ENCODE assay signal across 24 cellular contexts in the genomic region with DNA sequence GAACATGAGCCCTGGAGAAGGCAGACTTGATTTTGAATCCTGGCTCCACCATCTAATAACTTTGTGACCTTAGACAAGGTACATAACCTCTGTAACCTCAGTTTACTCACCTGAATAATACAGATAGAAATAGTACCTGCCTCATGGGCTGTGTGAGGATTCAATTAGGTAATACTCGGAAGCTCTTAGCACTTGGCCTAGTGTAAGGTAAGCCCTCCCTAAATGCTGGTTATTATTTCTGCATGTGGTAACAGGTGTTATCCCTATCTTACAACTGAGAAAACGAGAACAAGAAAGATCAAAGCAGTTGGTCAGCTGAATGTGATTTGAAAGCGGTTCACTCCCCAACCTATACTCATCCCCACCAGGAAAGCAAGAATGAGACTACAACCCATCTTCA. TPM values are rescaled to one million over a fixed set of nuclear protein-coding genes. Genes with fewer than 3 reads are reported as not detected.
"Had no signal": no experiment of that assay in that cellular context is flagged by ENCODE, and none has a peak within 500 bp of the region (broad histone marks: within the 10 kb centered on the region; RNA-seq: fewer than 3 reads in every experiment).

No MANE protein-coding gene starts in this region.

- H3K4me3 Mint-ChIP-seq: activated CD4-positive, alpha-beta memory T cell treated with anti-CD3 and anti-CD28 coated beads for 36 hours; activated CD4-positive, alpha-beta T cell treated with anti-CD3 and anti-CD28 coated beads for 36 hours; activated CD4-positive, alpha-beta T cell treated with anti-CD3 and anti-CD28 coated beads, Interleukin-2, amount 10 ng/mL, durations not matched to agents 24 days and 14 days; activated naive CD4-positive, alpha-beta T cell treated with anti-CD3 and anti-CD28 coated beads, Interleukin-2, amount 10 ng/mL, durations not matched to agents 7 days and 5 days; activated naive CD8-positive, alpha-beta T cell treated with anti-CD3 and anti-CD28 coated beads, Interleukin-2, amount 10 ng/mL, durations not matched to agents 7 days and 5 days; activated T-cell treated with anti-CD3 and anti-CD28 coated beads, Interleukin-2, amount 50 U/mL, for 24 hours; activated T-cell treated with anti-CD3 and anti-CD28 coated beads, Interleukin-2, amount 50 U/mL, for 72 hours; brain; dendritic cell treated with granulocyte-macrophage colony-stimulating factor and Interleukin-4, amounts not matched to agents 40 ng/mL and 50 ng/mL, for 4 days had no signal

- H3K4me1 Mint-ChIP-seq: activated CD4-positive, alpha-beta T cell treated with anti-CD3 and anti-CD28 coated beads for 36 hours; activated CD4-positive, alpha-beta T cell treated with anti-CD3 and anti-CD28 coated beads, Interleukin-2, amount 10 ng/mL, durations not matched to agents 24 days and 14 days; activated naive CD4-positive, alpha-beta T cell treated with anti-CD3 and anti-CD28 coated beads, Interleukin-2, amount 10 ng/mL, durations not matched to agents 7 days and 5 days; activated naive CD8-positive, alpha-beta T cell treated with anti-CD3 and anti-CD28 coated beads, Interleukin-2, amount 10 ng/mL, durations not matched to agents 7 days and 5 days; brain had no signal

- H3K27ac Mint-ChIP-seq: activated CD4-positive, alpha-beta memory T cell treated with anti-CD3 and anti-CD28 coated beads for 36 hours; activated CD4-positive, alpha-beta T cell treated with anti-CD3 and anti-CD28 coated beads for 36 hours; activated CD4-positive, alpha-beta T cell treated with anti-CD3 and anti-CD28 coated beads, Interleukin-2, amount 10 ng/mL, durations not matched to agents 24 days and 14 days; activated naive CD4-positive, alpha-beta T cell treated with anti-CD3 and anti-CD28 coated beads, Interleukin-2, amount 10 ng/mL, durations not matched to agents 7 days and 5 days; activated naive CD8-positive, alpha-beta T cell treated with anti-CD3 and anti-CD28 coated beads, Interleukin-2, amount 10 ng/mL, durations not matched to agents 7 days and 5 days; activated T-cell treated with anti-CD3 and anti-CD28 coated beads, Interleukin-2, amount 50 U/mL, for 24 hours; activated T-cell treated with anti-CD3 and anti-CD28 coated beads, Interleukin-2, amount 50 U/mL, for 72 hours; brain; dendritic cell treated with granulocyte-macrophage colony-stimulating factor and Interleukin-4, amounts not matched to agents 40 ng/mL and 50 ng/mL, for 4 days had no signal

- DNase-seq: activated CD4-positive, alpha-beta memory T cell treated with anti-CD3 and anti-CD28 coated beads for 36 hours; activated CD4-positive, alpha-beta T cell treated with anti-CD3 and anti-CD28 coated beads for 36 hours; activated CD4-positive, alpha-beta T cell treated with anti-CD3 and anti-CD28 coated beads, Interleukin-2, amount 10 ng/mL, durations not matched to agents 24 days and 14 days; activated CD4-positive, CD25-positive, alpha-beta regulatory T cell; activated CD4-positive, CD25-positive, alpha-beta regulatory T cell treated with anti-CD3 and anti-CD28 coated beads, Interleukin-2, amount 50 U/mL, for 72 hours; activated CD8-positive, alpha-beta memory T cell treated with anti-CD3 and anti-CD28 coated beads, Interleukin-2, amount 50 U/mL, for 48 hours; activated gamma-delta T cell; activated naive CD4-positive, alpha-beta T cell; activated naive CD4-positive, alpha-beta T cell treated with anti-CD3 and anti-CD28 coated beads, Interleukin-2, amount 10 ng/mL, durations not matched to agents 7 days and 5 days; activated naive CD8-positive, alpha-beta T cell treated with anti-CD3 and anti-CD28 coated beads, Interleukin-2, amount 10 ng/mL, durations not matched to agents 7 days and 5 days; activated T-cell treated with anti-CD3 and anti-CD28 coated beads for 4 hours; activated T-cell treated with anti-CD3 and anti-CD28 coated beads, Interleukin-2, amount 50 U/mL, for 24 hours; activated T-cell treated with anti-CD3 and anti-CD28 coated beads, Interleukin-2, amount 50 U/mL, for 72 hours; central memory CD4-positive, alpha-beta T cell; dorsolateral prefrontal cortex; effector memory CD4-positive, alpha-beta T cell; esophagus squamous epithelium; foreskin melanocyte; T-helper 2 cell had no signal

- H3K9me3 Mint-ChIP-seq: activated CD4-positive, alpha-beta memory T cell treated with anti-CD3 and anti-CD28 coated beads for 36 hours; activated CD4-positive, alpha-beta T cell treated with anti-CD3 and anti-CD28 coated beads, Interleukin-2, amount 10 ng/mL, durations not matched to agents 24 days and 14 days; activated naive CD4-positive, alpha-beta T cell treated with anti-CD3 and anti-CD28 coated beads, Interleukin-2, amount 10 ng/mL, durations not matched to agents 7 days and 5 days; activated naive CD4-positive, alpha-beta T cell treated with anti-CD3 and anti-CD28 coated beads, Interleukin-2, amount 50 U/mL, for 72 hours; activated naive CD8-positive, alpha-beta T cell treated with anti-CD3 and anti-CD28 coated beads, Interleukin-2, amount 10 ng/mL, durations not matched to agents 7 days and 5 days; activated T-cell treated with anti-CD3 and anti-CD28 coated beads, Interleukin-2, amount 50 U/mL, for 24 hours; activated T-cell treated with anti-CD3 and anti-CD28 coated beads, Interleukin-2, amount 50 U/mL, for 72 hours; brain; dendritic cell treated with granulocyte-macrophage colony-stimulating factor and Interleukin-4, amounts not matched to agents 40 ng/mL and 50 ng/mL, for 4 days had no signal

- H3K36me3 Mint-ChIP-seq: activated CD4-positive, alpha-beta memory T cell treated with anti-CD3 and anti-CD28 coated beads for 36 hours; activated naive CD4-positive, alpha-beta T cell treated with anti-CD3 and anti-CD28 coated beads, Interleukin-2, amount 10 ng/mL, durations not matched to agents 7 days and 5 days; activated naive CD4-positive, alpha-beta T cell treated with anti-CD3 and anti-CD28 coated beads, Interleukin-2, amount 50 U/mL, for 72 hours; activated naive CD8-positive, alpha-beta T cell treated with anti-CD3 and anti-CD28 coated beads, Interleukin-2, amount 10 ng/mL, durations not matched to agents 7 days and 5 days; brain had no signal

- ATAC-seq: activated CD4-positive, alpha-beta T cell treated with anti-CD3 and anti-CD28 coated beads for 36 hours; activated T-cell treated with anti-CD3 and anti-CD28 coated beads, Interleukin-2, amount 50 U/mL, for 72 hours; gastroesophageal sphincter had no signal

- H3K27me3 Mint-ChIP-seq: activated CD4-positive, alpha-beta memory T cell treated with anti-CD3 and anti-CD28 coated beads for 36 hours; activated CD4-positive, alpha-beta T cell treated with anti-CD3 and anti-CD28 coated beads for 36 hours; activated naive CD4-positive, alpha-beta T cell treated with anti-CD3 and anti-CD28 coated beads, Interleukin-2, amount 10 ng/mL, durations not matched to agents 7 days and 5 days; activated T-cell treated with anti-CD3 and anti-CD28 coated beads, Interleukin-2, amount 50 U/mL, for 24 hours had no signal

RNA-seq across cellular contexts. Expression of a gene that starts 28.7 kb away (rescaled TPM):
- total RNA-seq: cardiac muscle cell had no signal
